ENCODE assay signal across 9 cellular contexts in the genomic region with DNA sequence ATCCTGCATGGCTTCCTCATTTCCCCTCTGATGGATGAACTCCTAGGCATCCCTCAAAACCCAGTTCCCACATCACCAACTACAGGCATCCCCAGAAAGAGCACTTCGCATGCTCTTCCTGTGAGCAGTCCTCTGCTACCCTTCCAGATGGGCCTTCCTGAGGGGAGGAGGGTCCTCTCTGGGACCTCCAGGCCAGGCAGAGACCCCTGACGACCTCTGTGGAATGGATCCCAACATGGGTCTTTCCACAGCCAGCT. TPM values are rescaled to one million over a fixed set of nuclear protein-coding genes. Genes with fewer than 3 reads are reported as not detected.
DNase-seq lines count a peak whose midpoint lies in the region; ATAC-seq, FAIRE-seq and TF ChIP-seq lines count a peak whose summit lies in the region.
"Had no signal": no experiment of that assay in that cellular context is flagged by ENCODE, and none has a peak within 500 bp of the region (broad histone marks: within the 10 kb centered on the region; RNA-seq: fewer than 3 reads in every experiment).

No MANE protein-coding gene starts in this region.

- ATAC-seq in thoracic aorta (ENCODE audit: insufficient number of reproducible peaks, low FRiP score, low read depth) (no peak), HG03159 (IDR thresholded peaks at IDR 0.05; ENCODE audit: unreplicated experiment) (no peak)

- peaks cover 46% of the 10 kb centered on the region for H3K4me1 Mint-ChIP-seq in activated T-cell treated with anti-CD3 and anti-CD28 coated beads, Interleukin-2, amount 50 U/mL, for 24 hours (ENCODE audit: low read depth)
- H3K4me1 Mint-ChIP-seq in activated T-helper 2 cell treated with anti-CD3 and anti-CD28 coated beads, Interferon-gamma antibody, Interleukin-2, Interleukin-4, amounts not matched to agents 10 μg/mL and 5 μg/mL and 100 μg/mL, durations not matched to agents 14 hours and 24 hours and 36 hours (ENCODE audit: low read depth), result peaks cover 21% of the 10 kb centered on the region

- peak overlapping the region; percentile 90 for H3K4me2 ChIP-seq in keratinocyte (ENCODE audit: control insufficient read depth, extremely low read depth, insufficient read depth, low read depth, low read length)

- H3K9me1 ChIP-seq in keratinocyte (ENCODE audit: control insufficient read depth, extremely low read depth, insufficient read depth, low read length), result peaks cover 10% of the 10 kb centered on the region

- H3K36me3 ChIP-seq in keratinocyte (ENCODE audit: control insufficient read depth in 2 of 2, extremely low read depth in 1 of 2, insufficient read depth in 2 of 2, low read length in 2 of 2) (peaks cover 16 to 18% of the 10 kb centered on the region in 2 experiments), thoracic aorta (peaks cover 6% of the 10 kb centered on the region)

- no peak for FAIRE-seq in keratinocyte (lab: Jason Lieb, UNC)
- FAIRE-seq: endometrium had no signal

- H3K27ac Mint-ChIP-seq in activated T-cell treated with anti-CD3 and anti-CD28 coated beads, Interleukin-2, amount 50 U/mL, for 24 hours, result peak overlapping the region; percentile 86
- H3K27ac Mint-ChIP-seq in activated T-helper 2 cell treated with anti-CD3 and anti-CD28 coated beads, Interferon-gamma antibody, Interleukin-2, Interleukin-4, amounts not matched to agents 10 μg/mL and 5 μg/mL and 100 μg/mL, durations not matched to agents 14 hours and 24 hours and 36 hours, result no peak overlapping the region

- H3K27me3 ChIP-seq in keratinocyte (ENCODE audit: control insufficient read depth, extremely low read depth, insufficient read depth, low read length) (peaks cover 13% of the 10 kb centered on the region), thoracic aorta (replicated peaks; ENCODE audit: insufficient read depth) (no peaks in the 10 kb centered on the region)

- H3K9me3 Mint-ChIP-seq in activated T-cell treated with anti-CD3 and anti-CD28 coated beads, Interleukin-2, amount 50 U/mL, for 24 hours, result no peaks in the 10 kb centered on the region
- H3K9me3 Mint-ChIP-seq in activated T-helper 2 cell treated with anti-CD3 and anti-CD28 coated beads, Interferon-gamma antibody, Interleukin-2, Interleukin-4, amounts not matched to agents 10 μg/mL and 5 μg/mL and 100 μg/mL, durations not matched to agents 14 hours and 24 hours and 36 hours, result no peaks in the 10 kb centered on the region

- H4K20me1 ChIP-seq in keratinocyte (ENCODE audit: control insufficient read depth, extremely low read depth, insufficient read depth, low read length), result peaks cover 25% of the 10 kb centered on the region

- DNase-seq in activated T-cell treated with anti-CD3 and anti-CD28 coated beads, Interleukin-2, amount 50 U/mL, for 24 hours, result no peak
- DNase-seq in activated T-cell treated with anti-CD3 and anti-CD28 coated beads for 4 hours (no peak), keratinocyte (ENCODE audit: low read depth, low spot score) (no peak), thoracic aorta (ENCODE audit: low spot score) (no peak), NCI-H1694 treated with DMSO at 0.1 percent for 48 hours (lab: John Stamatoyannopoulos, UW) (no peak), NCI-H2029 treated with DMSO at 0.1 percent for 48 hours (lab: John Stamatoyannopoulos, UW) (no peak)
- no peak for DNase-seq in activated T-helper 2 cell treated with anti-CD3 and anti-CD28 coated beads, Interferon-gamma antibody, Interleukin-2, Interleukin-4, amounts not matched to agents 10 μg/mL and 5 μg/mL and 100 μg/mL, durations not matched to agents 14 hours and 24 hours and 36 hours (ENCODE audit: low spot score)

- peak overlapping the region; percentile 83 for H3K9ac ChIP-seq in keratinocyte (ENCODE audit: control insufficient read depth, extremely low read depth, insufficient read depth, low read length)

- intact Hi-C loops in activated T-helper 2 cell treated with anti-CD3 and anti-CD28 coated beads, Interferon-gamma antibody, Interleukin-2, Interleukin-4, amounts not matched to agents 10 μg/mL and 5 μg/mL and 100 μg/mL, durations not matched to agents 14 hours and 24 hours and 36 hours (cut with micrococcal nuclease), result loop anchor here (10.0 kb wide), 1 partner anchor 691 kb away; the partner anchor contains the start of gene CRIP1

- H3K4me1 ChIP-seq in keratinocyte (ENCODE audit: control insufficient read depth, extremely low read depth, insufficient read depth, low read length) (peaks cover 20% of the 10 kb centered on the region), thoracic aorta (ENCODE audit: control insufficient read depth in 1 of 2, low read depth in 2 of 2) (peaks cover 28 to 57% of the 10 kb centered on the region in 2 donors)

- H3K4me3 ChIP-seq in keratinocyte (ENCODE audit: control insufficient read depth in 2 of 3, extremely low read depth in 1 of 3, insufficient read depth in 2 of 3, low read depth in 1 of 3, low read length in 3 of 3) (peak overlapping the region; percentile 71 to 91 (median 87)), thoracic aorta (peak overlapping the region; percentile 90)

- peaks cover 43% of the 10 kb centered on the region for H3K36me3 Mint-ChIP-seq in activated T-cell treated with anti-CD3 and anti-CD28 coated beads, Interleukin-2, amount 50 U/mL, for 24 hours (ENCODE audit: low read depth)
- H3K36me3 Mint-ChIP-seq in activated T-helper 2 cell treated with anti-CD3 and anti-CD28 coated beads, Interferon-gamma antibody, Interleukin-2, Interleukin-4, amounts not matched to agents 10 μg/mL and 5 μg/mL and 100 μg/mL, durations not matched to agents 14 hours and 24 hours and 36 hours (ENCODE audit: low read depth), result peaks cover 31% of the 10 kb centered on the region

- no peaks in the 10 kb centered on the region for H3K27me3 Mint-ChIP-seq in activated T-cell treated with anti-CD3 and anti-CD28 coated beads, Interleukin-2, amount 50 U/mL, for 24 hours
- H3K27me3 Mint-ChIP-seq in activated T-helper 2 cell treated with anti-CD3 and anti-CD28 coated beads, Interferon-gamma antibody, Interleukin-2, Interleukin-4, amounts not matched to agents 10 μg/mL and 5 μg/mL and 100 μg/mL, durations not matched to agents 14 hours and 24 hours and 36 hours (ENCODE audit: low read depth), result no peaks in the 10 kb centered on the region

- no peak for TF ChIP-seq CTCF in keratinocyte (optimal IDR thresholded peaks at IDR 0.05 in 1 of 3, IDR thresholded peaks at IDR 0.05 in 1 of 3, conservative IDR thresholded peaks at IDR 0.05 in 1 of 3; ENCODE audit: extremely low read depth in 1 of 3, insufficient read depth in 2 of 3, low read length in 3 of 3)
- TF ChIP-seq CTCF in thoracic aorta (IDR thresholded peaks at IDR 0.05), result no peak

- H3K4me3 Mint-ChIP-seq in activated T-cell treated with anti-CD3 and anti-CD28 coated beads, Interleukin-2, amount 50 U/mL, for 24 hours, result peak overlapping the region; percentile 92
- H3K4me3 Mint-ChIP-seq in activated T-helper 2 cell treated with anti-CD3 and anti-CD28 coated beads, Interferon-gamma antibody, Interleukin-2, Interleukin-4, amounts not matched to agents 10 μg/mL and 5 μg/mL and 100 μg/mL, durations not matched to agents 14 hours and 24 hours and 36 hours (ENCODE audit: low read depth), result peak overlapping the region; percentile 87

- dilution Hi-C loops in keratinocyte (cut with MboI; ENCODE audit: extremely low pct_ligation_motif_present, low sequenced_read_pairs), result no loop called here

- H3K27ac ChIP-seq in keratinocyte (ENCODE audit: control insufficient read depth, insufficient read depth, low read length) (no peak overlapping the region), thoracic aorta (peak overlapping the region in 1 of 2 donors; percentile 3)

- H3K79me2 ChIP-seq in keratinocyte (ENCODE audit: control insufficient read depth, insufficient read depth, low read length), result peaks cover 62% of the 10 kb centered on the region

- H3K9me3 ChIP-seq in keratinocyte (ENCODE audit: control insufficient read depth, low read depth, low read length), result no peaks in the 10 kb centered on the region
- H3K9me3 ChIP-seq in thoracic aorta, result no peaks in the 10 kb centered on the region

- H2AFZ ChIP-seq in keratinocyte (ENCODE audit: control insufficient read depth, low read length), result no peak overlapping the region

RNA-seq across cellular contexts. Expression of gene AKT1, which starts 1.9 kb away (rescaled TPM):
- total RNA-seq in activated T-helper 2 cell treated with anti-CD3 and anti-CD28 coated beads, Interferon-gamma antibody, Interleukin-2, Interleukin-4, amounts not matched to agents 10 μg/mL and 5 μg/mL and 100 μg/mL, durations not matched to agents 14 hours and 24 hours and 36 hours, result 145 TPM in 2 replicates
- polyA plus RNA-seq in keratinocyte, result 82.3 to 102 TPM (median 95.5 TPM) in 3 replicates
- 41.8 TPM for polyA plus RNA-seq in keratinocyte (2011; ENCODE audit: low read depth)
- 92.7 and 139 TPM in 2 replicates for polyA plus RNA-seq in keratinocyte (2011; cell fraction: cytosol; rRNA removed)
- polyA plus RNA-seq in keratinocyte (2011; cell fraction: nucleus; rRNA removed), result 92.9 and 114 TPM in 2 replicates
- polyA plus RNA-seq in keratinocyte (2012; ENCODE audit: low replicate concordance), result 42.3 and 107 TPM in 2 replicates
- polyA minus RNA-seq in keratinocyte, result 123 to 292 TPM (median 136 TPM) in 3 replicates
- polyA minus RNA-seq in keratinocyte (2011; cell fraction: cytosol; rRNA and poly(A)+ RNA removed), result 216 TPM
- 38.2 and 40.0 TPM in 2 replicates for polyA minus RNA-seq in keratinocyte (2011; cell fraction: nucleus; rRNA and poly(A)+ RNA removed)
- 100 to 1,000 TPM; 158 to 162 TPM for total RNA-seq in thoracic aorta

RNA-seq across cellular contexts. Expression of gene ZBTB42, which starts 7.3 kb away (rescaled TPM):
- total RNA-seq in activated T-helper 2 cell treated with anti-CD3 and anti-CD28 coated beads, Interferon-gamma antibody, Interleukin-2, Interleukin-4, amounts not matched to agents 10 μg/mL and 5 μg/mL and 100 μg/mL, durations not matched to agents 14 hours and 24 hours and 36 hours, result 5.2 and 5.4 TPM in 2 replicates
- 0.50 to 0.73 TPM (median 0.73 TPM) in 3 replicates for polyA plus RNA-seq in keratinocyte
- polyA plus RNA-seq in keratinocyte (2011; ENCODE audit: low read depth), result 0.25 TPM
- 0.39 and 0.66 TPM in 2 replicates for polyA plus RNA-seq in keratinocyte (2011; cell fraction: cytosol; rRNA removed)
- 0.53 and 0.95 TPM in 2 replicates for polyA plus RNA-seq in keratinocyte (2011; cell fraction: nucleus; rRNA removed)
- polyA plus RNA-seq in keratinocyte (2012; ENCODE audit: low replicate concordance), result 0.73 and 1.2 TPM in 2 replicates
- polyA minus RNA-seq in keratinocyte, result 0.96 to 1.8 TPM (median 1.4 TPM) in 3 replicates
- 2.1 TPM for polyA minus RNA-seq in keratinocyte (2011; cell fraction: cytosol; rRNA and poly(A)+ RNA removed)
- 0.47 and 0.74 TPM in 2 replicates for polyA minus RNA-seq in keratinocyte (2011; cell fraction: nucleus; rRNA and poly(A)+ RNA removed)
- total RNA-seq in thoracic aorta, result 1 to 10 TPM; 3.2 to 4.4 TPM

RNA-seq across cellular contexts. Expression of gene SIVA1, which starts 40.7 kb away (rescaled TPM):
- 96.0 and 104 TPM in 2 replicates for total RNA-seq in activated T-helper 2 cell treated with anti-CD3 and anti-CD28 coated beads, Interferon-gamma antibody, Interleukin-2, Interleukin-4, amounts not matched to agents 10 μg/mL and 5 μg/mL and 100 μg/mL, durations not matched to agents 14 hours and 24 hours and 36 hours
- polyA plus RNA-seq in keratinocyte, result 33.5 to 63.3 TPM (median 35.3 TPM) in 3 replicates
- polyA plus RNA-seq in keratinocyte (2011; ENCODE audit: low read depth), result 9.6 TPM
- polyA plus RNA-seq in keratinocyte (2011; cell fraction: cytosol; rRNA removed), result 20.5 and 64.3 TPM in 2 replicates
- polyA plus RNA-seq in keratinocyte (2011; cell fraction: nucleus; rRNA removed), result 31.3 and 53.0 TPM in 2 replicates
- polyA plus RNA-seq in keratinocyte (2012; ENCODE audit: low replicate concordance), result 30.1 and 57.7 TPM in 2 replicates
- 7.4 to 12.8 TPM (median 12.5 TPM) in 3 replicates for polyA minus RNA-seq in keratinocyte
- 38.8 TPM for polyA minus RNA-seq in keratinocyte (2011; cell fraction: cytosol; rRNA and poly(A)+ RNA removed)
- polyA minus RNA-seq in keratinocyte (2011; cell fraction: nucleus; rRNA and poly(A)+ RNA removed), result 9.2 and 11.4 TPM in 2 replicates
- total RNA-seq in thoracic aorta, result 100 to 1,000 TPM; 218 to 320 TPM
